19 cellular contexts compared by ENCODE assay signal in genomic region chr21:25024639-25025038, GRCh38.
DNase-seq lines count a peak whose midpoint lies in the region; ATAC-seq and TF ChIP-seq lines count a peak whose summit lies in the region.
"Had no signal": no experiment of that assay in that cellular context is flagged by ENCODE, and none has a peak within 500 bp of the region (broad histone marks: within the 10 kb centered on the region; RNA-seq: fewer than 3 reads in every experiment).

No MANE protein-coding gene starts in this region.

- H2BK15ac ChIP-seq in mesendoderm (replicated peaks; ENCODE audit: low read depth), result no peak overlapping the region

- H4K5ac ChIP-seq in mesendoderm (ENCODE audit: low read length), result no peak overlapping the region

- no peak overlapping the region for H2BK120ac ChIP-seq in mesendoderm (ENCODE audit: low read depth, low read length)

- H3K27ac ChIP-seq in WERI-Rb-1 (no peak overlapping the region), mesendoderm (ENCODE audit: low read depth, low read length) (no peak overlapping the region), upper lobe of right lung (no peak overlapping the region)
- H3K27ac ChIP-seq: A549; BLaER1 treated with 17β-estradiol and CSF1 and Interleukin-3, amounts not matched to agents 10 nM and 100 nM; RWPE1 had no signal

- H3K27me3 ChIP-seq in WERI-Rb-1 (ENCODE audit: insufficient read depth, low read depth, severe bottlenecking), result no peaks in the 10 kb centered on the region
- no peaks in the 10 kb centered on the region for H3K27me3 ChIP-seq in mesendoderm (ENCODE audit: insufficient read depth, low read length, poor library complexity)
- no peaks in the 10 kb centered on the region for H3K27me3 ChIP-seq in upper lobe of right lung
- H3K27me3 ChIP-seq: BLaER1 treated with 17β-estradiol and CSF1 and Interleukin-3, amounts not matched to agents 10 nM and 100 nM; MG63 had no signal

- no peak overlapping the region for H3K9ac ChIP-seq in mesendoderm (ENCODE audit: low read length)
- H3K9ac ChIP-seq: BLaER1 treated with 17β-estradiol and CSF1 and Interleukin-3, amounts not matched to agents 10 nM and 100 nM had no signal

- H3K4me3 ChIP-seq in GM12875 (ENCODE audit: low read depth, low read length), result no peak overlapping the region
- H3K4me3 ChIP-seq in WERI-Rb-1 (ENCODE audit: low read depth, low read length), result no peak overlapping the region
- no peak overlapping the region for H3K4me3 ChIP-seq in mesendoderm (ENCODE audit: low read length)
- no peak overlapping the region for H3K4me3 ChIP-seq in upper lobe of right lung
- H3K4me3 ChIP-seq: A549; BLaER1 treated with 17β-estradiol and CSF1 and Interleukin-3, amounts not matched to agents 10 nM and 100 nM; MG63 had no signal

- no peaks in the 10 kb centered on the region for H3K79me1 ChIP-seq in mesendoderm (ENCODE audit: low read length)

- TF ChIP-seq CTCF in GM12875 (IDR thresholded peaks at IDR 0.05; ENCODE audit: borderline replicate concordance, insufficient read depth, low read depth, low read length) (0 out of 2 replicates have a peak, but pooled peaks have one; percentile 1), WERI-Rb-1 (IDR thresholded peaks at IDR 0.05; ENCODE audit: low read depth, low read length) (0 out of 2 replicates have a peak, but pooled peaks have one; percentile 7), upper lobe of right lung (IDR thresholded peaks at IDR 0.05) (no peak)

- intact Hi-C loops in upper lobe of right lung (cut with DNase I), result no loop called here

- no peak for DNase-seq in WERI-Rb-1
- peak; percentile 10 for DNase-seq in mesendoderm
- DNase-seq in upper lobe of right lung, result no peak
- DNase-seq in NCI-H82 (lab: John Stamatoyannopoulos, UW), result no peak
- no peak for DNase-seq in HPDE6-E6E7 (ENCODE audit: extremely low spot score)
- DNase-seq: AML-193; CD4-positive, alpha-beta T cell; KBM-7; MG63; NCI-H2029; NCI-H446 treated with DMSO at 0.1 percent for 48 hours; NCI-H526; SHP77 had no signal

- no peaks in the 10 kb centered on the region for H3K79me2 ChIP-seq in mesendoderm (ENCODE audit: control insufficient read depth, insufficient read depth, low read length)

- H3K36me3 ChIP-seq in WERI-Rb-1, result no peaks in the 10 kb centered on the region
- H3K36me3 ChIP-seq in mesendoderm (ENCODE audit: control insufficient read depth, insufficient read depth, low read length), result no peaks in the 10 kb centered on the region
- no peaks in the 10 kb centered on the region for H3K36me3 ChIP-seq in upper lobe of right lung
- H3K36me3 ChIP-seq: BLaER1 treated with 17β-estradiol and CSF1 and Interleukin-3, amounts not matched to agents 10 nM and 100 nM; MG63 had no signal

- H3K4me2 ChIP-seq in mesendoderm (ENCODE audit: low read length), result no peak overlapping the region
- H3K4me2 ChIP-seq: A549; BLaER1 treated with 17β-estradiol and CSF1 and Interleukin-3, amounts not matched to agents 10 nM and 100 nM had no signal

- H3K23ac ChIP-seq in mesendoderm (ENCODE audit: low read length), result no peak overlapping the region

- H3K4me1 ChIP-seq in mesendoderm (ENCODE audit: control insufficient read depth, low read depth, low read length) (no peaks in the 10 kb centered on the region), upper lobe of right lung (no peaks in the 10 kb centered on the region)
- H3K4me1 ChIP-seq: A549; BLaER1 treated with 17β-estradiol and CSF1 and Interleukin-3, amounts not matched to agents 10 nM and 100 nM had no signal

- no peak overlapping the region for H3K56ac ChIP-seq in mesendoderm (ENCODE audit: low read length)

- no peak overlapping the region for H4K8ac ChIP-seq in mesendoderm (ENCODE audit: low read depth, low read length)

- H2AK5ac ChIP-seq in mesendoderm (ENCODE audit: low read length), result no peak overlapping the region

- no peak overlapping the region for H3K4ac ChIP-seq in mesendoderm (ENCODE audit: low read depth, low read length)

- ATAC-seq in upper lobe of right lung, result peak; percentile 13
- ATAC-seq in GM21717 (IDR thresholded peaks at IDR 0.05; ENCODE audit: unreplicated experiment), result no peak
- ATAC-seq: A549, HCT116 had no signal

- no peak overlapping the region for H3K18ac ChIP-seq in mesendoderm (ENCODE audit: low read length)

- H3K9me3 ChIP-seq in WERI-Rb-1 (ENCODE audit: severe bottlenecking), result no peaks in the 10 kb centered on the region
- no peaks in the 10 kb centered on the region for H3K9me3 ChIP-seq in upper lobe of right lung
- H3K9me3 ChIP-seq: A549, MG63 had no signal

- WGBS in mesendoderm (ENCODE audit: extremely low coverage, insufficient coverage, low lambda C conversion rate), result no CpG with 5 or more reads among the region's 3 CpGs

- no peak overlapping the region for H2BK5ac ChIP-seq in mesendoderm (ENCODE audit: low read length)
